In the genomic region with DNA sequence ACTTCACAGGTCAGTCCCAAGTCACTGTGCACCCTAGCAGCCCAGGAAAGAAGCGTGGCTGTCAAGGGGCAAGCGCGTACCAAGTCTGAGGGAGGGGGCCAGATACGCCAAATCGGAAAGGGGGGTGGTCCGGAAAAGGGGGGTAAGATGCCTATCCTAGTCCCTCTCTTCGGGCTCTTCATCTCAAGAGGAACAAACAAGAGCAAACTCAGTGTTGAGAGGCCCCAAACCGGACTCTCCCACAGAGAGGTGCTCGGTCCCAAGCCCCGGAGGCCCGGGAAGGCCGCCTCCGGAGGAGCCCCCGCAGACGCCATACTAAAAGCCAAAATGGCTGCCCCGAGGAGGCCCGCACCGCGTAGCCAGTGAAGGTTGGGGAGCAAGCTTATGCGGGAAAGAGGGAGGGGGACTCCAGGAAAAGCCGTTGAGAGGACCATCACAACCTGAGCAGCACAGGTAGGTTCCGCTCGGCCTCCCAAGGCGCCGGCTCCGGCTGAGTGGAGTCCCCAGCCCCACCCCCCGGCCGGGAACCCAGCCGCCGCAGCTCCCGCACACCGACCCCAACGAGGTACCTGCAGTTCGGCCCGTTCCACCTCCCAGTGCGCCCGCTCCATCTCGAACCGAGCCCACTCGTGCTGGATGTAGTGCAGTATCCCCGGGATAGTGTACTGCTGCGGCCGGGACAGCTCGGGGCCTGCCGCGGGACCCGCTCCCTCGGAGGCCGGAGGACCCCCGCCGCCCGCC, we compare ENCODE assay signal across 8 cellular contexts. TPM values are rescaled to one million over a fixed set of nuclear protein-coding genes. Genes with fewer than 3 reads are reported as not detected.
DNase-seq lines count a peak whose midpoint lies in the region; TF ChIP-seq lines count a peak whose summit lies in the region.

A gene with protein sequence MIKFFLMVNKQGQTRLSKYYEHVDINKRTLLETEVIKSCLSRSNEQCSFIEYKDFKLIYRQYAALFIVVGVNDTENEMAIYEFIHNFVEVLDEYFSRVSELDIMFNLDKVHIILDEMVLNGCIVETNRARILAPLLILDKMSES (plus strand): TSS at position 315 of the 741 bp plus-strand sequence. CDS start 40,548 bp downstream, outside the sequence.

- peak within 1 kb of the TSS; percentile 99 for H3K4me3 ChIP-seq in ovary
- peak within 1 kb of the TSS; percentile 72 to 99 (median 92) for H3K4me3 ChIP-seq in transverse colon

- no peaks in the 10 kb centered on the region for H3K27me3 ChIP-seq in ovary
- H3K27me3 ChIP-seq in transverse colon: no peaks in the 10 kb centered on the region

- in situ Hi-C loops in SK-MEL-5 (cut with HindIII; ENCODE audit: low pct_unique_long_range_greater_than_20kb, low sequenced_read_pairs) (no loop called here), transverse colon (cut with MboI; ENCODE audit: low pct_ligation_motif_present in 1 of 4, low pct_unique_long_range_greater_than_20kb in 1 of 4, low sequenced_read_pairs in 3 of 4) (no loop called here)

- H3K27ac ChIP-seq in ovary (peak within 1 kb of the TSS; percentile 95 to 100), transverse colon (peak within 1 kb of the TSS; percentile 94 to 100 (median 98))

- TF ChIP-seq EP300 in ovary (IDR thresholded peaks at IDR 0.05) (no peak), transverse colon (IDR thresholded peaks at IDR 0.05; ENCODE audit: low read depth) (no peak)

- TF ChIP-seq CTCF in ovary (IDR thresholded peaks at IDR 0.05) (peak in 1 of 3 donors; percentile 5), transverse colon (IDR thresholded peaks at IDR 0.05) (no peak)

- WGBS in ovary, 3 donors: 0 to 1% (median 0%) methylated on average over 35 to 52 of the region's 52 CpGs
- WGBS in transverse colon (ENCODE audit: low coverage in 1 of 2), 2 donors: 0 to 1% methylated on average over 6 to 28 of the region's 52 CpGs

- peaks cover 2% of the 10 kb centered on the region for H3K4me1 ChIP-seq in ovary (ENCODE audit: insufficient read depth)
- H3K4me1 ChIP-seq in transverse colon: peaks cover 0 to 38% (median 24%) of the 10 kb centered on the region in 4 donors

- DNase-seq in NCI-H446 (lab: John Stamatoyannopoulos, UW) (peak; percentile 42 to 45), NCI-H446 treated with DMSO at 0.1 percent for 48 hours (lab: John Stamatoyannopoulos, UW) (no peak), HK-2 (ENCODE audit: unreplicated experiment) (peak; percentile 40), SK-MEL-5 (ENCODE audit: low read depth, low spot score) (peak; percentile 26), head of caudate nucleus (peak; percentile 3 to 78 (median 56)), ovary (peak; percentile 39 to 70 (median 59)), transverse colon (peak; percentile 55)
- peak; percentile 53 for DNase-seq in activated naive CD4-positive, alpha-beta T cell treated with anti-CD3 and anti-CD28 coated beads, Interleukin-2, amount 50 U/mL, for 16 hours

- intact Hi-C loops in head of caudate nucleus (cut with DNase I) (loop anchor here (5.0 kb wide), 1 partner anchor 182 kb away; a partner anchor contains a TSS), ovary (cut with DNase I) (no loop called here), transverse colon (cut with DNase I; ENCODE audit: low total_unique reads) (no loop called here)

- no peaks in the 10 kb centered on the region for H3K36me3 ChIP-seq in ovary
- H3K36me3 ChIP-seq in transverse colon: no peaks in the 10 kb centered on the region

- TF ChIP-seq POLR2A in ovary (IDR thresholded peaks at IDR 0.05) (no peak), transverse colon (IDR thresholded peaks at IDR 0.05) (peak; percentile 40)

- H3K9me3 ChIP-seq in ovary (no peaks in the 10 kb centered on the region), transverse colon (no peaks in the 10 kb centered on the region)

RNA-seq across cellular contexts. Expression of the gene that starts here (rescaled TPM):
- total RNA-seq in SK-MEL-5 (2014; rRNA removed; shearing (Covaris generic)): 6.4 and 6.9 TPM in 2 replicates
- 2.8 and 5.2 TPM in 2 replicates for polyA plus RNA-seq in SK-MEL-5 (2015; cell fraction: cytosol; rRNA removed)
- polyA plus RNA-seq in SK-MEL-5 (2015; cell fraction: nucleus; rRNA removed): 2.9 and 3.5 TPM in 2 replicates
- total RNA-seq in ovary (10 to 100 TPM in 6 of 7 donors, 1 to 10 TPM in 1; 7.9 to 19.3 (median 12.8) TPM), transverse colon (1 to 10 TPM in 3 of 4 donors, under 1 TPM in 1; 0.60 to 9.8 (median 4.6) TPM)
- polyA plus RNA-seq in ovary: 10 to 100 TPM in 1 of 2 donors, 1 to 10 TPM in 1; 8.7 to 16.9 TPM
